ENCODE assay signal across 8 cellular contexts in genomic region chr13:110715395-110716234, GRCh38. TPM values are rescaled to one million over a fixed set of nuclear protein-coding genes. Genes with fewer than 3 reads are reported as not detected.
DNase-seq lines count a peak whose midpoint lies in the region; ATAC-seq and TF ChIP-seq lines count a peak whose summit lies in the region.

No MANE protein-coding gene starts in this region.

- H3K27me3 Mint-ChIP-seq in T-cell (no peaks in the 10 kb centered on the region), type B pancreatic cell (peaks cover 7% of the 10 kb centered on the region)

- H3K4me3 ChIP-seq in heart left ventricle, result peak overlapping the region; percentile 57 to 98 (median 95)

- CTCF ChIA-PET in T-cell (lab: Charles Lee), result interaction anchor here in 1 of 2 donors (0.8 to 1.1 kb wide), 2 partner anchors 32 to 34 kb away, joined by 5 read pairs; no protein-coding TSS in a partner anchor

- no peaks in the 10 kb centered on the region for H3K9me3 Mint-ChIP-seq in T-cell
- H3K9me3 Mint-ChIP-seq in type B pancreatic cell, result no peaks in the 10 kb centered on the region

- H3K27ac ChIP-seq in heart left ventricle, result peak overlapping the region; percentile 87 to 100 (median 100)

- WGBS in heart left ventricle, 4 donors, result 0 to 1% (median 0%) methylated on average over 26 to 73 of the region's 73 CpGs

- intact Hi-C loops in heart left ventricle (cut with DNase I), result loop anchor here in 9 of 10 donors (1.0 to 10.0 kb wide), 7 partner anchors 9 to 200 kb away; partner anchors contain the start of genes ANKRD10 (in 6 of the 9), CARS2 (in 1 of the 9) and NAXD (in 1 of the 9)

- DNase-seq in GM13976 (ENCODE audit: low spot score), result peak; percentile 96
- DNase-seq in NCI-H1436 treated with DMSO at 0.1 percent for 48 hours (lab: John Stamatoyannopoulos, UW), result peak; percentile 98
- DNase-seq in T-cell, result peak; percentile 86 to 99 (median 97)
- peak; percentile 100 for DNase-seq in amniotic epithelial cell (ENCODE audit: low read depth)
- DNase-seq in heart left ventricle, result peak; percentile 98 to 99 (median 98)
- peak; percentile 100 for DNase-seq in pons (ENCODE audit: low spot score)
- peak; percentile 97 for DNase-seq in type B pancreatic cell (ENCODE audit: extremely low spot score, unreplicated experiment)

- H3K4me3 Mint-ChIP-seq in T-cell, result peak overlapping the region; percentile 98
- peak overlapping the region; percentile 100 for H3K4me3 Mint-ChIP-seq in type B pancreatic cell

- TF ChIP-seq CTCF in GM13976 (IDR thresholded peaks at IDR 0.05; ENCODE audit: borderline replicate concordance, control extremely low read depth, extremely low read depth, insufficient read depth, missing control alignments) (no peak), heart left ventricle (IDR thresholded peaks at IDR 0.05) (peak in 7 of 12 donors; percentile 16 to 50 (median 30)), type B pancreatic cell (conservative IDR thresholded peaks at IDR 0.05) (peak; percentile 28)

- peaks cover 0 to 17% (median 14%) of the 10 kb centered on the region in 9 donors for H3K36me3 ChIP-seq in heart left ventricle

- H3K4me1 Mint-ChIP-seq in T-cell (peaks cover 40 to 43% (median 42%) of the 10 kb centered on the region in 3 donors), type B pancreatic cell (ENCODE audit: unreplicated experiment) (peaks cover 15% of the 10 kb centered on the region)

- in situ Hi-C loops in GM13976 (cut with MboI; ENCODE audit: low sequenced_read_pairs, unreplicated experiment), result no loop called here

- H3K36me3 Mint-ChIP-seq in T-cell (peaks cover 11% of the 10 kb centered on the region), type B pancreatic cell (peaks cover 8% of the 10 kb centered on the region)

- peak; percentile 54 to 80 for TF ChIP-seq POLR2A in heart left ventricle (IDR thresholded peaks at IDR 0.05)

- ATAC-seq in HG02870 (IDR thresholded peaks at IDR 0.05; ENCODE audit: unreplicated experiment) (peak; percentile 52), T-cell (replicated peaks in 1 of 4) (peak; percentile 58 to 64 (median 63)), heart left ventricle (peak; percentile 76 to 84 (median 80))

- peaks cover 4 to 33% (median 27%) of the 10 kb centered on the region in 12 donors for H3K4me1 ChIP-seq in heart left ventricle

- POLR2A ChIA-PET in T-cell (lab: Charles Lee), result interaction anchor here in 1 of 2 donors (0.7 to 1.1 kb wide), 4 partner anchors 11 to 1857 kb away, joined by 3 to 7 read pairs (median 4); no protein-coding TSS in a partner anchor

- H3K27ac Mint-ChIP-seq in T-cell, result peak overlapping the region; percentile 98
- peak overlapping the region; percentile 100 for H3K27ac Mint-ChIP-seq in type B pancreatic cell

- no peaks in the 10 kb centered on the region for H3K9me3 ChIP-seq in heart left ventricle

- H3K27me3 ChIP-seq in heart left ventricle, result no peaks in the 10 kb centered on the region

RNA-seq across cellular contexts. Expression of gene ING1, which starts 2.1 kb away (rescaled TPM):
- 10 to 100 TPM in 4 of 5 donors, 1 to 10 TPM in 1; 9.9 to 29.4 (median 25.8) TPM for total RNA-seq in T-cell
- 1 to 10 TPM; 5.6 to 9.1 (median 6.6) TPM for total RNA-seq in heart left ventricle
- polyA plus RNA-seq in heart left ventricle, result 10 to 100 TPM in 1 of 2 donors, 1 to 10 TPM in 1; 4.8 to 18.0 TPM
- total RNA-seq in type B pancreatic cell (ENCODE audit: low replicate concordance), result 17.8 and 18.0 TPM in 2 replicates

RNA-seq across cellular contexts. Expression of gene CARS2, which starts 9.7 kb away (rescaled TPM):
- total RNA-seq in T-cell, result 100 to 1,000 TPM in 1 of 5 donors, 10 to 100 TPM in 4; 74.2 to 102 (median 85.4) TPM
- total RNA-seq in heart left ventricle, result 10 to 100 TPM; 35.4 to 48.4 (median 43.5) TPM
- polyA plus RNA-seq in heart left ventricle, result 10 to 100 TPM; 72.4 to 78.5 TPM
- total RNA-seq in type B pancreatic cell (ENCODE audit: low replicate concordance), result 62.0 and 73.4 TPM in 2 replicates

Comparison
In these comparisons a context has a peak if more than half of its experiments do, and no peak if none do; other contexts are left out.
1. Peak in every context shown above with its lines: DNase-seq, ATAC-seq, H3K4me3 ChIP-seq and H3K27ac ChIP-seq.